In genomic region chr7:27520828-27521790, GRCh38 we compare ENCODE assay signal across 16 cellular contexts.
DNase-seq lines count a peak whose midpoint lies in the region; ATAC-seq and TF ChIP-seq lines count a peak whose summit lies in the region.
"Had no signal": no experiment of that assay in that cellular context is flagged by ENCODE, and none has a peak within 500 bp of the region (broad histone marks: within the 10 kb centered on the region; RNA-seq: fewer than 3 reads in every experiment).

No MANE protein-coding gene starts in this region.

- H3K4me1 Mint-ChIP-seq in naive thymus-derived CD4-positive, alpha-beta T cell = peaks cover 0 to 19% (median 10%) of the 10 kb centered on the region in 7 donors

- intact Hi-C loops in naive thymus-derived CD4-positive, alpha-beta T cell (cut with micrococcal nuclease) = no loop called here

- H3K27ac ChIP-seq in brain microvascular endothelial cell = no peak overlapping the region
- H3K27ac ChIP-seq in Karpas-422 (ENCODE audit: low read length) = no peak overlapping the region
- H3K27ac ChIP-seq in naive thymus-derived CD4-positive, alpha-beta T cell (ENCODE audit: low read depth, low read length) = no peak overlapping the region
- H3K27ac ChIP-seq: SJCRH30 had no signal

- no peaks in the 10 kb centered on the region for H3K4me1 ChIP-seq in Karpas-422 (ENCODE audit: low read length)
- H3K4me1 ChIP-seq in naive thymus-derived CD4-positive, alpha-beta T cell (ENCODE audit: control insufficient read depth in 2 of 2, insufficient read depth in 2 of 2, low read length in 2 of 2) = no peaks in the 10 kb centered on the region
- H3K4me1 ChIP-seq: SJCRH30 had no signal

- POLR2A ChIA-PET in naive thymus-derived CD4-positive, alpha-beta T cell (lab: Charles Lee) = no interaction called here

- ATAC-seq in left lobe of liver (peak; percentile 48), GM21723 (IDR thresholded peaks at IDR 0.05; ENCODE audit: unreplicated experiment) (no peak)
- no peak for ATAC-seq in naive thymus-derived CD4-positive, alpha-beta T cell

- no peak overlapping the region for H3K4me3 Mint-ChIP-seq in naive thymus-derived CD4-positive, alpha-beta T cell
- H3K4me3 Mint-ChIP-seq: CD4-positive, alpha-beta memory T cell had no signal

- DNase-seq in GM04504 (ENCODE audit: low read depth) (peak; percentile 55), brain microvascular endothelial cell (peak; percentile 5), left lobe of liver (ENCODE audit: low spot score) (no peak), stromal cell of bone marrow (ENCODE audit: low read depth) (peak; percentile 71), Karpas-422 (no peak)
- no peak for DNase-seq in naive thymus-derived CD4-positive, alpha-beta T cell
- DNase-seq: activated CD4-positive, alpha-beta T cell treated with anti-CD3 and anti-CD28 coated beads for 48 hours; activated T-cell treated with anti-CD3 and anti-CD28 coated beads, Interleukin-2, amount 50 U/mL, for 1 hour; CD4-positive, alpha-beta memory T cell; GOT3; mesendoderm; NCI-H1105; NCI-H2227 treated with DMSO at 0.1 percent for 48 hours; SJCRH30; T1000 had no signal

- no peak overlapping the region for H2AFZ ChIP-seq in Karpas-422 (ENCODE audit: low read length)

- H3K27me3 ChIP-seq in brain microvascular endothelial cell (replicated peaks) (no peaks in the 10 kb centered on the region), Karpas-422 (ENCODE audit: low read length) (no peaks in the 10 kb centered on the region)
- H3K27me3 ChIP-seq in naive thymus-derived CD4-positive, alpha-beta T cell (ENCODE audit: control insufficient read depth in 2 of 2, insufficient read depth in 2 of 2, low read length in 2 of 2) = no peaks in the 10 kb centered on the region
- H3K27me3 ChIP-seq: SJCRH30 had no signal

- no peaks in the 10 kb centered on the region for H3K79me2 ChIP-seq in Karpas-422 (ENCODE audit: low read length)

- H3K9me2 ChIP-seq in Karpas-422 (replicated peaks; ENCODE audit: insufficient read depth, low read length) = no peaks in the 10 kb centered on the region

- TF ChIP-seq CTCF in brain microvascular endothelial cell (IDR thresholded peaks at IDR 0.05; ENCODE audit: low read depth, low read length, missing control alignments) = no peak

- in situ Hi-C loops in brain microvascular endothelial cell (cut with HindIII; ENCODE audit: low pct_ligation_motif_present, low sequenced_read_pairs) = no loop called here

- CTCF ChIA-PET in naive thymus-derived CD4-positive, alpha-beta T cell (lab: Charles Lee) = no interaction called here

- no peaks in the 10 kb centered on the region for H3K9me3 ChIP-seq in Karpas-422 (ENCODE audit: low read length)
- no peaks in the 10 kb centered on the region for H3K9me3 ChIP-seq in naive thymus-derived CD4-positive, alpha-beta T cell (ENCODE audit: control insufficient read depth in 2 of 3, low read length in 3 of 3)
- H3K9me3 ChIP-seq: SJCRH30 had no signal

- no peaks in the 10 kb centered on the region for H4K20me1 ChIP-seq in Karpas-422 (ENCODE audit: insufficient read depth, low read depth, low read length)

- H3K27me3 Mint-ChIP-seq in naive thymus-derived CD4-positive, alpha-beta T cell = no peaks in the 10 kb centered on the region

- no peak overlapping the region for H3K9ac ChIP-seq in Karpas-422 (ENCODE audit: low read length)

- peaks cover 3 to 43% (median 43%) of the 10 kb centered on the region in 5 donors for H3K36me3 Mint-ChIP-seq in naive thymus-derived CD4-positive, alpha-beta T cell

- no peak overlapping the region for H3K4me2 ChIP-seq in Karpas-422 (ENCODE audit: low read depth, low read length, poor library complexity, severe bottlenecking)

- no peak overlapping the region for H3K27ac Mint-ChIP-seq in naive thymus-derived CD4-positive, alpha-beta T cell
- H3K27ac Mint-ChIP-seq: CD4-positive, alpha-beta memory T cell had no signal

- H3K4me3 ChIP-seq in brain microvascular endothelial cell (ENCODE audit: low read depth, low read length) = no peak overlapping the region
- no peak overlapping the region for H3K4me3 ChIP-seq in Karpas-422 (ENCODE audit: low read length)
- H3K4me3 ChIP-seq in naive thymus-derived CD4-positive, alpha-beta T cell (ENCODE audit: low read length) = no peak overlapping the region
- H3K4me3 ChIP-seq: SJCRH30 had no signal

- H3K9me3 Mint-ChIP-seq in naive thymus-derived CD4-positive, alpha-beta T cell = peaks cover 0 to 5% (median 0%) of the 10 kb centered on the region in 11 donors
- H3K9me3 Mint-ChIP-seq: CD4-positive, alpha-beta memory T cell had no signal

- no peaks in the 10 kb centered on the region for H3K36me3 ChIP-seq in brain microvascular endothelial cell (replicated peaks)
- peaks cover 6% of the 10 kb centered on the region; the same call in 1 of the 2 replicates for H3K36me3 ChIP-seq in Karpas-422 (ENCODE audit: insufficient read depth, low read length)
- peaks cover 0 to 20% (median 3%) of the 10 kb centered on the region in 3 experiments for H3K36me3 ChIP-seq in naive thymus-derived CD4-positive, alpha-beta T cell (ENCODE audit: control insufficient read depth in 2 of 3, insufficient read depth in 3 of 3, low read length in 3 of 3)

Comparison
In these comparisons a context has a peak if more than half of its experiments do, and no peak if none do; other contexts are left out.
1. DNase-seq: peak in GM04504 (single experiment), brain microvascular endothelial cell (single experiment) and stromal cell of bone marrow (single experiment); none in left lobe of liver (single experiment), Karpas-422 (single experiment) and naive thymus-derived CD4-positive, alpha-beta T cell (0 of 9).